32 cellular contexts compared by ENCODE assay signal in genomic region chr5:10056228-10056760, GRCh38.
"Had no signal": no experiment of that assay in that cellular context is flagged by ENCODE, and none has a peak within 500 bp of the region (broad histone marks: within the 10 kb centered on the region; RNA-seq: fewer than 3 reads in every experiment).

No MANE protein-coding gene starts in this region.

- FAIRE-seq: colon, endometrium, endothelial cell of umbilical vein, frontal cortex had no signal

- H3K4me1 Mint-ChIP-seq: activated CD4-positive, alpha-beta memory T cell treated with anti-CD3 and anti-CD28 coated beads, Interleukin-2, amount 10 ng/mL, durations not matched to agents 7 days and 5 days; activated CD4-positive, alpha-beta T cell treated with anti-CD3 and anti-CD28 coated beads, Interleukin-2, amount 10 ng/mL, durations not matched to agents 7 days and 5 days; activated naive CD4-positive, alpha-beta T cell treated with anti-CD3 and anti-CD28 coated beads, Interleukin-2, amount 50 U/mL, for 24 hours; activated naive CD8-positive, alpha-beta T cell treated with anti-CD3 and anti-CD28 coated beads, Interleukin-2, amount 50 U/mL, for 24 hours had no signal

- H3K4me3 Mint-ChIP-seq: activated CD4-positive, alpha-beta memory T cell treated with anti-CD3 and anti-CD28 coated beads, Interleukin-2, amount 10 ng/mL, durations not matched to agents 7 days and 5 days; activated CD4-positive, alpha-beta T cell treated with anti-CD3 and anti-CD28 coated beads, Interleukin-2, amount 10 ng/mL, durations not matched to agents 7 days and 5 days; activated naive CD4-positive, alpha-beta T cell treated with anti-CD3 and anti-CD28 coated beads for 36 hours; activated naive CD4-positive, alpha-beta T cell treated with anti-CD3 and anti-CD28 coated beads, Interleukin-2, amount 50 U/mL, for 24 hours; activated naive CD8-positive, alpha-beta T cell treated with anti-CD3 and anti-CD28 coated beads for 36 hours; activated naive CD8-positive, alpha-beta T cell treated with anti-CD3 and anti-CD28 coated beads, Interleukin-2, amount 50 U/mL, for 24 hours; activated T-helper 1 cell treated with anti-CD3 and anti-CD28 coated beads, Interleukin-12 subunit alpha, Interleukin-12 subunit beta, Interleukin-2, Interleukin-4 antibody, amounts not matched to agents 30 ng/mL and 10 ng/mL and 1 ng/mL, durations not matched to agents 14 hours and 24 hours and 36 hours; WTC11 had no signal

- H3K27me3 ChIP-seq: adrenal gland, body of pancreas, esophagus squamous epithelium had no signal

- H3K27ac Mint-ChIP-seq: activated CD4-positive, alpha-beta memory T cell treated with anti-CD3 and anti-CD28 coated beads, Interleukin-2, amount 10 ng/mL, durations not matched to agents 7 days and 5 days; activated CD4-positive, alpha-beta T cell treated with anti-CD3 and anti-CD28 coated beads, Interleukin-2, amount 10 ng/mL, durations not matched to agents 7 days and 5 days; activated naive CD4-positive, alpha-beta T cell treated with anti-CD3 and anti-CD28 coated beads for 36 hours; activated naive CD4-positive, alpha-beta T cell treated with anti-CD3 and anti-CD28 coated beads, Interleukin-2, amount 50 U/mL, for 24 hours; activated naive CD8-positive, alpha-beta T cell treated with anti-CD3 and anti-CD28 coated beads for 36 hours; activated naive CD8-positive, alpha-beta T cell treated with anti-CD3 and anti-CD28 coated beads, Interleukin-2, amount 50 U/mL, for 24 hours; activated T-helper 1 cell treated with anti-CD3 and anti-CD28 coated beads, Interleukin-12 subunit alpha, Interleukin-12 subunit beta, Interleukin-2, Interleukin-4 antibody, amounts not matched to agents 30 ng/mL and 10 ng/mL and 1 ng/mL, durations not matched to agents 14 hours and 24 hours and 36 hours; activated T-helper 2 cell treated with anti-CD3 and anti-CD28 coated beads, Interferon-gamma antibody, Interleukin-2, Interleukin-4, amounts not matched to agents 10 μg/mL and 5 μg/mL and 100 μg/mL, durations not matched to agents 14 hours and 24 hours and 36 hours; WTC11 had no signal

- H3K27ac ChIP-seq: adrenal gland, body of pancreas, epithelial cell of prostate, esophagus squamous epithelium, VCaP had no signal

- H3K27me3 Mint-ChIP-seq: activated CD4-positive, alpha-beta memory T cell treated with anti-CD3 and anti-CD28 coated beads, Interleukin-2, amount 10 ng/mL, durations not matched to agents 7 days and 5 days; activated CD4-positive, alpha-beta T cell treated with anti-CD3 and anti-CD28 coated beads, Interleukin-2, amount 10 ng/mL, durations not matched to agents 7 days and 5 days; activated naive CD8-positive, alpha-beta T cell treated with anti-CD3 and anti-CD28 coated beads for 36 hours; activated naive CD8-positive, alpha-beta T cell treated with anti-CD3 and anti-CD28 coated beads, Interleukin-2, amount 50 U/mL, for 24 hours had no signal

- H3K4me1 ChIP-seq: adrenal gland, body of pancreas, esophagus squamous epithelium had no signal

- H3K4me3 ChIP-seq: adrenal gland, body of pancreas, esophagus squamous epithelium had no signal

- ATAC-seq: activated naive CD8-positive, alpha-beta T cell treated with anti-CD3 and anti-CD28 coated beads, Interleukin-2, amount 50 U/mL, for 24 hours; body of pancreas; WTC11 had no signal

- H3K36me3 ChIP-seq: adrenal gland, esophagus squamous epithelium had no signal

- DNase-seq: activated CD4-positive, alpha-beta memory T cell treated with anti-CD3 and anti-CD28 coated beads, Interleukin-2, amount 10 ng/mL, durations not matched to agents 7 days and 5 days; activated CD4-positive, alpha-beta T cell treated with anti-CD3 and anti-CD28 coated beads for 1 hour; activated CD4-positive, alpha-beta T cell treated with anti-CD3 and anti-CD28 coated beads for 4 hours; activated CD4-positive, alpha-beta T cell treated with anti-CD3 and anti-CD28 coated beads, Interleukin-2, amount 10 ng/mL, durations not matched to agents 7 days and 5 days; activated CD4-positive, alpha-beta T cell treated with anti-CD3 and anti-CD28 coated beads, Interleukin-2, amount 50 U/mL, for 4 hours; activated effector memory CD4-positive, alpha-beta T cell treated with anti-CD3 and anti-CD28 coated beads, Interleukin-2, amount 50 U/mL, for 16 hours; activated naive CD4-positive, alpha-beta T cell treated with anti-CD3 and anti-CD28 coated beads for 36 hours; activated naive CD8-positive, alpha-beta T cell treated with anti-CD3 and anti-CD28 coated beads for 36 hours; activated naive CD8-positive, alpha-beta T cell treated with anti-CD3 and anti-CD28 coated beads, Interleukin-2, amount 50 U/mL, for 24 hours; activated T-cell treated with anti-CD3 and anti-CD28 coated beads, Interleukin-2, amount 50 U/mL, for 1 hour; activated T-cell treated with anti-CD3 and anti-CD28 coated beads, Interleukin-2, amount 50 U/mL, for 48 hours; adrenal gland; amygdala; aorta; body of pancreas; caudate nucleus; effector CD8-positive, alpha-beta T cell; esophagus squamous epithelium; foreskin fibroblast; head of caudate nucleus; hypothalamus; T-helper 2 cell had no signal
